In the genomic region with DNA sequence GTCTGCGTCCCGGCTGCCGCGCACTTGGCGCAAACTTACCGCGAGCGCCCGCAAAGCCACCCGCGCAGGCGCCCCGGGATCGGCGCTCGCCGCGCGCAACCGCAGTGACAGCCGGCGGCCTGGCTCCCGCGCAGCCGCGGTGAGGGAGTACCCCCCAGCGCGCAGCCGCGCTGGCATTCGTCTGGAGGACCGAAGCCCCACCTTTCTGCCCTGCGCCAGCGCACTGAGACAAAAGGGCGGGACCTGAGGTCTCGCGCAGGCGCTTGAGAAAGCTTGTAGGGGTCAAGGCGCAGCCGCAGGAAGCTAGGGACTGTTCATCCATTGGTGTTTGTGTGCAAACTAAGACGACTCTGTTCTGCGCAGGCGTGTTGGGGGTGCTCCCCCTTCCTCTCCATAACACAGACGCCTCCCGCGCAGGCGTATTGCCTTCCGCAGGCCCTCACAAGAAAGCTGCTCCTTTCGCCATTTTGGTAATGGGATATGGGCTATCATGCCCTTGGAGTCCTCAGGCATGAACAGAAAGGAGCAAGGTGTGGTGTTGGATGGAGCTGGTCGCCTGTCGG, we compare ENCODE assay signal across 8 cellular contexts. TPM values are rescaled to one million over a fixed set of nuclear protein-coding genes. Genes with fewer than 3 reads are reported as not detected.
DNase-seq lines count a peak whose midpoint lies in the region; ATAC-seq and TF ChIP-seq lines count a peak whose summit lies in the region.

A gene (minus strand): TSS at position 91 of the 563 bp plus-strand sequence. CDS start 558 bp downstream, outside the sequence.

- H3K79me1 ChIP-seq in trophoblast cell (ENCODE audit: low read length): peaks cover 21% of the 10 kb centered on the region

- H2BK5ac ChIP-seq in trophoblast cell (ENCODE audit: low read depth, low read length, poor library complexity): peak within 1 kb of the TSS; percentile 87

- H2AFZ ChIP-seq in trophoblast cell (ENCODE audit: insufficient read depth, low read length, poor library complexity): peak within 1 kb of the TSS; percentile 80

- no peaks in the 10 kb centered on the region for H3K9me3 ChIP-seq in adipocyte (ENCODE audit: control insufficient read depth, low read length)
- H3K9me3 ChIP-seq in trophoblast cell (ENCODE audit: insufficient read depth, low read depth, low read length): no peaks in the 10 kb centered on the region
- no peaks in the 10 kb centered on the region for H3K9me3 ChIP-seq in transverse colon

- peak within 1 kb of the TSS; percentile 90 for H3K4ac ChIP-seq in trophoblast cell (ENCODE audit: low read depth, low read length)

- DNase-seq in NCI-H1436 (lab: John Stamatoyannopoulos, UW) (peak; percentile 100), T follicular helper cell (ENCODE audit: low read depth) (peak; percentile 100), adipocyte (ENCODE audit: low read depth) (peak; percentile 100), cardiac septum (ENCODE audit: low spot score) (peak; percentile 100), trophoblast cell (peak; percentile 100), transverse colon (peak; percentile 100)

- H3K4me3 ChIP-seq in GM12875 (ENCODE audit: low read depth, low read length) (peak within 1 kb of the TSS; percentile 84), adipocyte (ENCODE audit: low read length) (peak within 1 kb of the TSS; percentile 88), trophoblast cell (ENCODE audit: low read depth, low read length) (peak within 1 kb of the TSS; percentile 93), transverse colon (peak within 1 kb of the TSS; percentile 87 to 99 (median 94))

- TF ChIP-seq EP300 in transverse colon (IDR thresholded peaks at IDR 0.05; ENCODE audit: low read depth): no peak

- H3K4me1 ChIP-seq in adipocyte (ENCODE audit: control insufficient read depth, insufficient read depth, low read length) (peaks cover 24% of the 10 kb centered on the region), trophoblast cell (ENCODE audit: control insufficient read depth in 1 of 2, insufficient read depth in 2 of 2, low read length in 2 of 2) (peaks cover 3 to 6% of the 10 kb centered on the region in 2 experiments), transverse colon (peaks cover 17 to 32% (median 29%) of the 10 kb centered on the region in 4 donors)

- H3K27me3 ChIP-seq in adipocyte (replicated peaks; ENCODE audit: control insufficient read depth, insufficient read depth, low read length): no peaks in the 10 kb centered on the region
- H3K27me3 ChIP-seq in trophoblast cell (ENCODE audit: insufficient read depth, low read length): no peaks in the 10 kb centered on the region
- H3K27me3 ChIP-seq in transverse colon: no peaks in the 10 kb centered on the region

- H4K8ac ChIP-seq in trophoblast cell (ENCODE audit: low read depth, low read length): peak within 1 kb of the TSS; percentile 93

- TF ChIP-seq POLR2A in transverse colon (IDR thresholded peaks at IDR 0.05): peak; percentile 36

- peak; percentile 75 for ATAC-seq in HG02798 (IDR thresholded peaks at IDR 0.05; ENCODE audit: poor library complexity, unreplicated experiment)

- H3K79me2 ChIP-seq in trophoblast cell (ENCODE audit: control insufficient read depth, insufficient read depth, low read length, poor library complexity): peaks cover 17% of the 10 kb centered on the region

- H3K27ac ChIP-seq in trophoblast cell (ENCODE audit: low read depth, low read length) (peak within 1 kb of the TSS; percentile 94), transverse colon (peak within 1 kb of the TSS; percentile 98 to 99 (median 98))

- H3K36me3 ChIP-seq in adipocyte (ENCODE audit: control insufficient read depth, insufficient read depth, low read length, severe bottlenecking) (no peaks in the 10 kb centered on the region), trophoblast cell (ENCODE audit: control insufficient read depth in 1 of 2, insufficient read depth in 2 of 2, low read length in 2 of 2) (no peaks in the 10 kb centered on the region), transverse colon (no peaks in the 10 kb centered on the region)

- no CpG with 5 or more reads among the region's 51 CpGs for WGBS in trophoblast cell (ENCODE audit: extremely low coverage, insufficient coverage, insufficient read length)
- WGBS in transverse colon (ENCODE audit: low coverage in 1 of 2), 2 donors: 0% methylated on average over 2 to 35 of the region's 51 CpGs

- peak within 1 kb of the TSS; percentile 98 for H3K4me2 ChIP-seq in trophoblast cell (ENCODE audit: low read length)

- TF ChIP-seq CTCF in GM12875 (IDR thresholded peaks at IDR 0.05; ENCODE audit: borderline replicate concordance, insufficient read depth, low read depth, low read length) (no peak), transverse colon (IDR thresholded peaks at IDR 0.05) (no peak)

- H3K18ac ChIP-seq in trophoblast cell (ENCODE audit: low read length): peak within 1 kb of the TSS; percentile 82

- peak within 1 kb of the TSS; percentile 92 for H3K14ac ChIP-seq in trophoblast cell (ENCODE audit: low read length)

- H4K91ac ChIP-seq in trophoblast cell (ENCODE audit: low read depth, low read length): peak within 1 kb of the TSS; percentile 98

- H2BK12ac ChIP-seq in trophoblast cell (ENCODE audit: low read length): peak within 1 kb of the TSS; percentile 26

- peak within 1 kb of the TSS; percentile 76 for H4K12ac ChIP-seq in trophoblast cell (ENCODE audit: low read depth, low read length)

- in situ Hi-C loops in transverse colon (cut with MboI; ENCODE audit: low pct_ligation_motif_present in 1 of 4, low pct_unique_long_range_greater_than_20kb in 1 of 4, low sequenced_read_pairs in 3 of 4): no loop called here

- H2AK5ac ChIP-seq in trophoblast cell (ENCODE audit: low read length): peak within 1 kb of the TSS; percentile 96

- H3K9ac ChIP-seq in adipocyte (ENCODE audit: low read length) (peak within 1 kb of the TSS; percentile 96), trophoblast cell (ENCODE audit: low read length) (peak within 1 kb of the TSS; percentile 88)

- intact Hi-C loops in cardiac septum (cut with DNase I): loop anchor here (1.0 to 5.0 kb wide), 3 partner anchors 232 to 614 kb away; a partner anchor contains a TSS
- intact Hi-C loops in transverse colon (cut with DNase I; ENCODE audit: low total_unique reads): loop anchor here (5.0 to 10.0 kb wide), 2 partner anchors 49 to 227 kb away; a partner anchor contains a TSS

- H3K23ac ChIP-seq in trophoblast cell (ENCODE audit: low read length): no peak within 1 kb of the TSS

- peak within 1 kb of the TSS; percentile 92 for H2BK120ac ChIP-seq in trophoblast cell (ENCODE audit: insufficient read depth, low read length, poor library complexity)

RNA-seq across cellular contexts. Expression of the gene that starts here (rescaled TPM):
- total RNA-seq in cardiac septum (20.4 TPM), transverse colon (100 to 1,000 TPM in 1 of 4 donors, 10 to 100 TPM in 3; 43.5 to 134 (median 60.5) TPM)
- 18.5 and 19.8 TPM in 2 replicates for polyA plus RNA-seq in trophoblast cell (2013)

Comparison
In these comparisons a context has a peak if more than half of its experiments do, and no peak if none do; other contexts are left out.
1. Peak in every context shown above with its lines: DNase-seq, ATAC-seq, H3K4me3 ChIP-seq and H3K27ac ChIP-seq.